Comparison of ENCODE assay signal across 20 cellular contexts in the genomic region with DNA sequence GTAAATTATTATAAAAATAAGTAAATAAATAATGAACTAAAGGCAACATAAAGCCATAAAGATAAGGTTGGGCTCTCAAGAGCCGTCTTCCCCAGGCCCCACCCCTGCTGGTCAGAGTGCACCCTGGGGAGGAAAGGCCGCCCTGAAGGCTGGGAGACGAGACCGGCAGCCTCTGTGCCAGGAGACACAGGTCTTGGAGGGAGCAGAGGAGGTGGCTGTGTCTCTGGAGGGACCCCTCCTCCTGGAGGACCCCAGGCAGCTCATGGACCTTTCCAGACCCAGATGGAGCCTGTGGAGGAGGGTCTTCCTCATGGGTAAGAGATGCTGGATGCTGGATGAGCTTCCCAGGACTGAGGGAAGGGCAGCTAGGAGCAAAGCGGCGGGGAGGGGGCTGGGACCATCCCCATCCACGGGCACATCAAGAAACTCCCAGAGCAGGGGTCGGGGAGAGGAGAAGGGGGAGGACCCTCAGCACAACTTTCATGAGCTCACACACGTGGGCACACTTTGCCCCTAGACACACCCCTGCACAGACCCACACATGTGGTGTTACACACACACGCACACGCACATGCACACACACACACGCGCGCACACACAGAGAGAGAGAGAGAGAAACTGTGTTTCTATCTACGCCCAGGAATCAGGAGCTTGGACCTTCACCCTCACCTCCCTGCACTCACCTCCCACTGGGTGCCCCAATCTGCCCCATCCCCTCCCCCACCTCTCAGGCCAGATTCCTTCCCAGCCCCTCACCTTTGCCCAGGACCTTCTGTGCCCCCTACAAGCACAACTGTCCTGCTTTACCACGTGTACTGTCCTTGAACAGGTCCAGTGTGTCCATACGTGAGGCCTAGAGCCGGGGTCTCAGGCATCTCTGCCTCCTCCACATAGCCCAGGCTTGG. TPM values are rescaled to one million over a fixed set of nuclear protein-coding genes. Genes with fewer than 3 reads are reported as not detected.
DNase-seq lines count a peak whose midpoint lies in the region; ATAC-seq lines count a peak whose summit lies in the region.
"Had no signal": no experiment of that assay in that cellular context is flagged by ENCODE, and none has a peak within 500 bp of the region (broad histone marks: within the 10 kb centered on the region; RNA-seq: fewer than 3 reads in every experiment).

Gene CEACAM18, plus strand, starts transcription at position 159 of the 905 bp plus-strand sequence.

- H3K27ac Mint-ChIP-seq in activated CD8-positive, alpha-beta memory T cell treated with anti-CD3 and anti-CD28 coated beads, Interleukin-2, amount 10 ng/mL, durations not matched to agents 7 days and 5 days: no peak within 1 kb of the TSS
- peak within 1 kb of the TSS; percentile 73 for H3K27ac Mint-ChIP-seq in stimulated activated naive CD8-positive, alpha-beta T cell treated with anti-CD3 and anti-CD28 coated beads, Interleukin-15, Interleukin-2, amounts not matched to agents 100 ng/mL and 50 ng/mL, for 24 hours
- H3K27ac Mint-ChIP-seq in stimulated activated naive CD8-positive, alpha-beta T cell treated with anti-CD3 and anti-CD28 coated beads, Interleukin-15, amount 100 ng/mL, for 72 hours: peak within 1 kb of the TSS in 1 of 2 donors; percentile 56
- H3K27ac Mint-ChIP-seq: CD8-positive, alpha-beta memory T cell had no signal

- H3K36me3 Mint-ChIP-seq in activated CD8-positive, alpha-beta memory T cell treated with anti-CD3 and anti-CD28 coated beads, Interleukin-2, amount 10 ng/mL, durations not matched to agents 7 days and 5 days: no peaks in the 10 kb centered on the region
- H3K36me3 Mint-ChIP-seq in stimulated activated naive CD8-positive, alpha-beta T cell treated with anti-CD3 and anti-CD28 coated beads, Interleukin-15, Interleukin-2, amounts not matched to agents 100 ng/mL and 50 ng/mL, for 24 hours (ENCODE audit: low read depth): no peaks in the 10 kb centered on the region

- H3K9me3 Mint-ChIP-seq in activated CD8-positive, alpha-beta memory T cell treated with anti-CD3 and anti-CD28 coated beads, Interleukin-2, amount 10 ng/mL, durations not matched to agents 7 days and 5 days (ENCODE audit: low read depth): peaks cover 2% of the 10 kb centered on the region
- H3K9me3 Mint-ChIP-seq in stimulated activated naive CD8-positive, alpha-beta T cell treated with anti-CD3 and anti-CD28 coated beads, Interleukin-15, Interleukin-2, amounts not matched to agents 100 ng/mL and 50 ng/mL, for 24 hours: peaks cover 7% of the 10 kb centered on the region
- H3K9me3 Mint-ChIP-seq in stimulated activated naive CD8-positive, alpha-beta T cell treated with anti-CD3 and anti-CD28 coated beads, Interleukin-15, amount 100 ng/mL, for 72 hours: peaks cover 0 to 4% of the 10 kb centered on the region in 2 donors

- CTCF ChIA-PET in activated CD8-positive, alpha-beta memory T cell treated with anti-CD3 and anti-CD28 coated beads, Interleukin-2, amount 10 ng/mL, durations not matched to agents 7 days and 5 days (lab: Charles Lee): no interaction called here

- H3K4me3 Mint-ChIP-seq in activated CD8-positive, alpha-beta memory T cell treated with anti-CD3 and anti-CD28 coated beads, Interleukin-2, amount 10 ng/mL, durations not matched to agents 7 days and 5 days: no peak within 1 kb of the TSS
- H3K4me3 Mint-ChIP-seq in stimulated activated naive CD8-positive, alpha-beta T cell treated with anti-CD3 and anti-CD28 coated beads, Interleukin-15, Interleukin-2, amounts not matched to agents 100 ng/mL and 50 ng/mL, for 24 hours: peak within 1 kb of the TSS; percentile 30
- no peak within 1 kb of the TSS for H3K4me3 Mint-ChIP-seq in stimulated activated naive CD8-positive, alpha-beta T cell treated with anti-CD3 and anti-CD28 coated beads, Interleukin-15, amount 100 ng/mL, for 72 hours
- H3K4me3 Mint-ChIP-seq: CD8-positive, alpha-beta memory T cell had no signal

- peaks cover 2% of the 10 kb centered on the region for H3K4me1 Mint-ChIP-seq in activated CD8-positive, alpha-beta memory T cell treated with anti-CD3 and anti-CD28 coated beads, Interleukin-2, amount 10 ng/mL, durations not matched to agents 7 days and 5 days
- H3K4me1 Mint-ChIP-seq in stimulated activated naive CD8-positive, alpha-beta T cell treated with anti-CD3 and anti-CD28 coated beads, Interleukin-15, Interleukin-2, amounts not matched to agents 100 ng/mL and 50 ng/mL, for 24 hours (ENCODE audit: low read depth): peaks cover 32% of the 10 kb centered on the region
- H3K4me1 Mint-ChIP-seq in stimulated activated naive CD8-positive, alpha-beta T cell treated with anti-CD3 and anti-CD28 coated beads, Interleukin-15, amount 100 ng/mL, for 72 hours: peaks cover 21% of the 10 kb centered on the region
- H3K4me1 Mint-ChIP-seq: CD8-positive, alpha-beta memory T cell had no signal

- peaks cover 18% of the 10 kb centered on the region for H3K27me3 Mint-ChIP-seq in activated CD8-positive, alpha-beta memory T cell treated with anti-CD3 and anti-CD28 coated beads, Interleukin-2, amount 10 ng/mL, durations not matched to agents 7 days and 5 days
- peaks cover 23% of the 10 kb centered on the region for H3K27me3 Mint-ChIP-seq in stimulated activated naive CD8-positive, alpha-beta T cell treated with anti-CD3 and anti-CD28 coated beads, Interleukin-15, Interleukin-2, amounts not matched to agents 100 ng/mL and 50 ng/mL, for 24 hours
- peaks cover 63% of the 10 kb centered on the region for H3K27me3 Mint-ChIP-seq in stimulated activated naive CD8-positive, alpha-beta T cell treated with anti-CD3 and anti-CD28 coated beads, Interleukin-15, amount 100 ng/mL, for 72 hours

- no peak for ATAC-seq in activated CD8-positive, alpha-beta memory T cell treated with anti-CD3 and anti-CD28 coated beads, Interleukin-2, amount 10 ng/mL, durations not matched to agents 7 days and 5 days
- ATAC-seq in stimulated activated naive CD8-positive, alpha-beta T cell treated with anti-CD3 and anti-CD28 coated beads, Interleukin-15, amount 100 ng/mL, for 72 hours: no peak
- ATAC-seq: Panc1 had no signal

- peak; percentile 54 for DNase-seq in activated CD8-positive, alpha-beta memory T cell treated with anti-CD3 and anti-CD28 coated beads for 24 hours
- no peak for DNase-seq in activated CD8-positive, alpha-beta memory T cell treated with anti-CD3 and anti-CD28 coated beads, Interleukin-2, amount 10 ng/mL, durations not matched to agents 7 days and 5 days
- no peak for DNase-seq in stimulated activated naive CD8-positive, alpha-beta T cell treated with anti-CD3 and anti-CD28 coated beads, Interleukin-15, amount 100 ng/mL, for 72 hours
- peak; percentile 40 for DNase-seq in islet precursor cell
- DNase-seq in cortex of kidney (lab: John Stamatoyannopoulos, UW): no peak
- no peak for DNase-seq in LoVo (ENCODE audit: low spot score)
- DNase-seq: CD8-positive, alpha-beta memory T cell; GDM1; GOT3; HCEC 1CT; IMR-90; MV-4-11; NCI-H1105 treated with DMSO at 0.1 percent for 48 hours; NCI-H2029 treated with DMSO at 0.1 percent for 48 hours; NCI-H345; NCI-H524 treated with DMSO at 0.1 percent for 48 hours; NCI-H82 had no signal

RNA-seq across cellular contexts. Expression of gene CEACAM18, which starts in this region (rescaled TPM):
- not detected for total RNA-seq in activated CD8-positive, alpha-beta memory T cell treated with anti-CD3 and anti-CD28 coated beads, Interleukin-2, amount 10 ng/mL, durations not matched to agents 7 days and 5 days
- total RNA-seq: CD8-positive, alpha-beta memory T cell; IMR-90; M059J had no signal

Comparison
In these comparisons a context has a peak if more than half of its experiments do, and no peak if none do; other contexts are left out.
1. DNase-seq: peak in activated CD8-positive, alpha-beta memory T cell treated with anti-CD3 and anti-CD28 coated beads for 24 hours (single experiment) and islet precursor cell (single experiment); none in activated CD8-positive, alpha-beta memory T cell treated with anti-CD3 and anti-CD28 coated beads, Interleukin-2, amount 10 ng/mL, durations not matched to agents 7 days and 5 days (single experiment), stimulated activated naive CD8-positive, alpha-beta T cell treated with anti-CD3 and anti-CD28 coated beads, Interleukin-15, amount 100 ng/mL, for 72 hours (0 of 2), cortex of kidney (single experiment) and LoVo (single experiment).